Comparison of ENCODE assay signal across 10 cellular contexts in genomic region chr3:43477600-43477999, GRCh38.
DNase-seq lines count a peak whose midpoint lies in the region; FAIRE-seq and TF ChIP-seq lines count a peak whose summit lies in the region.
"Had no signal": no experiment of that assay in that cellular context is flagged by ENCODE, and none has a peak within 500 bp of the region (broad histone marks: within the 10 kb centered on the region; RNA-seq: fewer than 3 reads in every experiment).

No MANE protein-coding gene starts in this region.

- H3K18ac ChIP-seq in mesendoderm (ENCODE audit: low read length), result no peak overlapping the region

- H2BK15ac ChIP-seq in mesendoderm (replicated peaks; ENCODE audit: low read depth), result no peak overlapping the region

- FAIRE-seq in small intestine (lab: Jason Lieb, UNC) (no peak), urothelium cell line (lab: Jason Lieb, UNC) (no peak)
- FAIRE-seq: astrocyte had no signal

- peak; percentile 48 for DNase-seq in activated CD8-positive, alpha-beta memory T cell treated with anti-CD3 and anti-CD28 coated beads for 4 hours (ENCODE audit: low read depth in 2 of 2)
- DNase-seq in colonic mucosa (no peak), small intestine (peak; percentile 38), urothelium cell line (ENCODE audit: low spot score) (no peak), NCI-H748 (lab: John Stamatoyannopoulos, UW; ENCODE audit: unreplicated experiment) (no peak), posterior cingulate gyrus (no peak), mesendoderm (no peak)
- DNase-seq: occipital lobe had no signal

- peak overlapping the region; percentile 6 for H3K27ac ChIP-seq in colonic mucosa
- peak overlapping the region in 1 of 2 donors; percentile 73 for H3K27ac ChIP-seq in small intestine (ENCODE audit: low read depth in 1 of 2, low read length in 1 of 2)
- peak overlapping the region; percentile 47 for H3K27ac ChIP-seq in subcutaneous abdominal adipose tissue (ENCODE audit: low read depth, low read length)
- H3K27ac ChIP-seq in mesendoderm (ENCODE audit: low read depth, low read length), result no peak overlapping the region

- no peaks in the 10 kb centered on the region for H3K36me3 ChIP-seq in colonic mucosa
- H3K36me3 ChIP-seq in small intestine (ENCODE audit: control insufficient read depth in 2 of 2, insufficient read depth in 2 of 2, low read length in 2 of 2), result peaks cover 0 to 2% of the 10 kb centered on the region in 2 donors
- no peaks in the 10 kb centered on the region for H3K36me3 ChIP-seq in subcutaneous abdominal adipose tissue (ENCODE audit: control insufficient read depth in 5 of 5, insufficient read depth in 5 of 5, low read length in 5 of 5)
- no peaks in the 10 kb centered on the region for H3K36me3 ChIP-seq in mesendoderm (ENCODE audit: control insufficient read depth, insufficient read depth, low read length)

- no peak overlapping the region for H3K56ac ChIP-seq in mesendoderm (ENCODE audit: low read length)

- no peak overlapping the region for H2BK120ac ChIP-seq in mesendoderm (ENCODE audit: low read depth, low read length)

- H4K5ac ChIP-seq in mesendoderm (ENCODE audit: low read length), result no peak overlapping the region

- no peak overlapping the region for H3K4ac ChIP-seq in mesendoderm (ENCODE audit: low read depth, low read length)

- TF ChIP-seq CTCF in colonic mucosa (IDR thresholded peaks at IDR 0.05), result no peak

- no peaks in the 10 kb centered on the region for H3K79me1 ChIP-seq in mesendoderm (ENCODE audit: low read length)

- H3K4me1 ChIP-seq in colonic mucosa (no peaks in the 10 kb centered on the region), small intestine (ENCODE audit: control insufficient read depth in 2 of 2, insufficient read depth in 1 of 2, low read depth in 1 of 2, low read length in 1 of 2) (peaks cover 0 to 2% of the 10 kb centered on the region in 2 donors), subcutaneous abdominal adipose tissue (ENCODE audit: control insufficient read depth in 5 of 5, insufficient read depth in 5 of 5, low read length in 5 of 5) (peaks cover 0 to 21% (median 13%) of the 10 kb centered on the region in 5 donors), mesendoderm (ENCODE audit: control insufficient read depth, low read depth, low read length) (no peaks in the 10 kb centered on the region)

- H3K4me2 ChIP-seq in mesendoderm (ENCODE audit: low read length), result no peak overlapping the region

- no peak overlapping the region for H3K4me3 ChIP-seq in colonic mucosa
- no peak overlapping the region for H3K4me3 ChIP-seq in small intestine (ENCODE audit: low read depth in 1 of 2, low read length in 2 of 2)
- no peak overlapping the region for H3K4me3 ChIP-seq in subcutaneous abdominal adipose tissue (ENCODE audit: low read depth in 1 of 5, low read length in 5 of 5)
- H3K4me3 ChIP-seq in mesendoderm (ENCODE audit: low read length), result no peak overlapping the region

- no peak overlapping the region for H2AK5ac ChIP-seq in mesendoderm (ENCODE audit: low read length)

- no peaks in the 10 kb centered on the region for H3K79me2 ChIP-seq in mesendoderm (ENCODE audit: control insufficient read depth, insufficient read depth, low read length)

- no peaks in the 10 kb centered on the region for H3K27me3 ChIP-seq in colonic mucosa
- no peaks in the 10 kb centered on the region for H3K27me3 ChIP-seq in small intestine (ENCODE audit: control insufficient read depth in 2 of 2, insufficient read depth in 2 of 2, low read length in 2 of 2)
- no peaks in the 10 kb centered on the region for H3K27me3 ChIP-seq in subcutaneous abdominal adipose tissue (ENCODE audit: control insufficient read depth in 5 of 5, insufficient read depth in 4 of 5, low read length in 5 of 5)
- no peaks in the 10 kb centered on the region for H3K27me3 ChIP-seq in mesendoderm (ENCODE audit: insufficient read depth, low read length, poor library complexity)

- no peak overlapping the region for H3K9ac ChIP-seq in colonic mucosa (ENCODE audit: low read depth in 2 of 2, low read length in 2 of 2)
- no peak overlapping the region for H3K9ac ChIP-seq in subcutaneous abdominal adipose tissue (ENCODE audit: low read length in 5 of 5)
- no peak overlapping the region for H3K9ac ChIP-seq in mesendoderm (ENCODE audit: low read length)

- WGBS in small intestine, 3 donors, result 75 to 91% (median 82%) methylated on average over 6 of the region's 6 CpGs
- no CpG with 5 or more reads among the region's 6 CpGs for WGBS in mesendoderm (ENCODE audit: extremely low coverage, insufficient coverage, low lambda C conversion rate)

- H2BK5ac ChIP-seq in mesendoderm (ENCODE audit: low read length), result no peak overlapping the region

- H4K8ac ChIP-seq in mesendoderm (ENCODE audit: low read depth, low read length), result no peak overlapping the region

- H3K9me3 ChIP-seq in colonic mucosa (no peaks in the 10 kb centered on the region), small intestine (ENCODE audit: control insufficient read depth, low read depth) (no peaks in the 10 kb centered on the region), subcutaneous abdominal adipose tissue (ENCODE audit: control insufficient read depth in 5 of 5, low read length in 5 of 5) (no peaks in the 10 kb centered on the region)

- no peak overlapping the region for H3K23ac ChIP-seq in mesendoderm (ENCODE audit: low read length)

- intact Hi-C loops in colonic mucosa (cut with DNase I) (no loop called here), posterior cingulate gyrus (cut with DNase I) (no loop called here)

Comparison
In these comparisons a context has a peak if more than half of its experiments do, and no peak if none do; other contexts are left out.
1. DNase-seq: peak in activated CD8-positive, alpha-beta memory T cell treated with anti-CD3 and anti-CD28 coated beads for 4 hours (2 of 2) and small intestine (single experiment); none in colonic mucosa (single experiment), urothelium cell line (single experiment), NCI-H748 (single experiment), posterior cingulate gyrus (0 of 10) and mesendoderm (single experiment).